Comparison of ENCODE assay signal across 8 cellular contexts in the genomic region with DNA sequence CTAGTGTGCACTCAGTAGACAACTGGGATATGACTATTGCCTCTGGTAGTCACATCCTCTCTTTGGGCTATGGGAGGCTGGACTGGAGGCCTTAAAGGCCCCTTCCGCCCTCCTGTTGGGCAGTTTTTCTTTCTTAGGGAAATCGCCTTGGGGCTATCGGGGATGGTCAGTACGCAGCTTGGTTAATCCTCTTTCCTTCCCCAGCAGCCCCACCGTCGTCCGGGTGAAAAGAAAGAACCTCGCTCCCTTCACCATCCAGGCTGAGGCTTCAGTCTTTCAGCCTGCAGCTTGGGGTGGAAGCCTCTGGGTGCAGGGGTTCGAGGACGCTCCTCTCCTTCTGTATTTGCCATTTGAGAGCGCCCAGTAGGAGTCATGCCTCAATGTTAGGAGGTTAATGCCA. TPM values are rescaled to one million over a fixed set of nuclear protein-coding genes. Genes with fewer than 3 reads are reported as not detected.
DNase-seq lines count a peak whose midpoint lies in the region; ATAC-seq, FAIRE-seq and TF ChIP-seq lines count a peak whose summit lies in the region.

No MANE protein-coding gene starts in this region.

- no peak for FAIRE-seq in astrocyte (lab: Jason Lieb, UNC)

- no peaks in the 10 kb centered on the region for H3K27me3 Mint-ChIP-seq in activated T-cell treated with anti-CD3 and anti-CD28 coated beads, Interleukin-2, amount 50 U/mL, for 72 hours (ENCODE audit: low read depth)
- H3K27me3 Mint-ChIP-seq in astrocyte (ENCODE audit: low read depth, unreplicated experiment) = peaks cover 22% of the 10 kb centered on the region

- no peaks in the 10 kb centered on the region for H3K36me3 ChIP-seq in astrocyte (ENCODE audit: insufficient read depth, low read length)
- H3K36me3 ChIP-seq in left lung = no peaks in the 10 kb centered on the region
- no peaks in the 10 kb centered on the region for H3K36me3 ChIP-seq in testis (ENCODE audit: low read depth, missing control alignments)

- H3K27ac ChIP-seq in astrocyte (ENCODE audit: low read depth, low read length) = no peak overlapping the region
- peak overlapping the region; percentile 76 to 84 for H3K27ac ChIP-seq in left lung
- peak overlapping the region in 1 of 2 donors; percentile 69 for H3K27ac ChIP-seq in testis

- H3K27me3 ChIP-seq in astrocyte (ENCODE audit: insufficient read depth, low read length) (peaks cover 2% of the 10 kb centered on the region), left lung (no peaks in the 10 kb centered on the region), testis (no peaks in the 10 kb centered on the region)

- TF ChIP-seq POLR2A in testis (IDR thresholded peaks at IDR 0.05) = no peak

- intact Hi-C loops in left lung (cut with DNase I) (no loop called here), testis (cut with DNase I; ENCODE audit: low total_unique reads) (no loop called here)

- H3K27ac Mint-ChIP-seq in activated T-cell treated with anti-CD3 and anti-CD28 coated beads, Interleukin-2, amount 50 U/mL, for 72 hours = peak overlapping the region; percentile 80
- H3K27ac Mint-ChIP-seq in astrocyte (ENCODE audit: unreplicated experiment) = peak overlapping the region; percentile 34

- H3K36me3 Mint-ChIP-seq in activated T-cell treated with anti-CD3 and anti-CD28 coated beads, Interleukin-2, amount 50 U/mL, for 72 hours (ENCODE audit: insufficient read depth in 2 of 2) = peaks cover 15 to 17% of the 10 kb centered on the region in 2 donors
- peaks cover 3% of the 10 kb centered on the region for H3K36me3 Mint-ChIP-seq in astrocyte (ENCODE audit: low read depth, unreplicated experiment)

- TF ChIP-seq CTCF in astrocyte (IDR thresholded peaks at IDR 0.05; ENCODE audit: insufficient read depth, low read depth, low read length) (no peak), left lung (IDR thresholded peaks at IDR 0.05) (no peak), testis (IDR thresholded peaks at IDR 0.05) (no peak)

- no peak for DNase-seq in activated T-cell treated with anti-CD3 and anti-CD28 coated beads, Interleukin-2, amount 50 U/mL, for 72 hours
- DNase-seq in activated T-cell treated with anti-CD3 and anti-CD28 coated beads, Interleukin-2, amount 50 U/mL, for 1 hour = no peak
- DNase-seq in astrocyte (ENCODE audit: low read depth) = no peak
- DNase-seq in left lung = no peak
- no peak for DNase-seq in testis
- no peak for DNase-seq in GM19238 (ENCODE audit: insufficient read length, low spot score)
- no peak for DNase-seq in T1000 (lab: John Stamatoyannopoulos, UW)

- ATAC-seq in activated T-cell treated with anti-CD3 and anti-CD28 coated beads, Interleukin-2, amount 50 U/mL, for 72 hours (replicated peaks in 1 of 2) = no peak
- ATAC-seq in left lung (no peak), HG03045 (IDR thresholded peaks at IDR 0.05; ENCODE audit: unreplicated experiment) (no peak)

- H3K4me3 ChIP-seq in astrocyte (ENCODE audit: insufficient read depth, low read depth, low read length) (peak overlapping the region; percentile 82), left lung (peak overlapping the region; percentile 88 to 96), testis (peak overlapping the region; percentile 61 to 77)

- peak overlapping the region; percentile 99 for H3K4me2 ChIP-seq in astrocyte (ENCODE audit: low read length)

- H4K20me1 ChIP-seq in astrocyte (ENCODE audit: insufficient read depth, low read length) = no peaks in the 10 kb centered on the region

- peak overlapping the region; percentile 94 for H2AFZ ChIP-seq in astrocyte (ENCODE audit: low read depth, low read length)

- H3K9ac ChIP-seq in astrocyte (ENCODE audit: low read length) = no peak overlapping the region

- no peaks in the 10 kb centered on the region for H3K9me3 Mint-ChIP-seq in activated T-cell treated with anti-CD3 and anti-CD28 coated beads, Interleukin-2, amount 50 U/mL, for 72 hours
- no peaks in the 10 kb centered on the region for H3K9me3 Mint-ChIP-seq in astrocyte (ENCODE audit: unreplicated experiment)

- WGBS in testis, 2 donors = 36 to 57% methylated on average over 11 of the region's 11 CpGs

- H3K4me3 Mint-ChIP-seq in activated T-cell treated with anti-CD3 and anti-CD28 coated beads, Interleukin-2, amount 50 U/mL, for 72 hours = peak overlapping the region; percentile 90 to 96
- H3K4me3 Mint-ChIP-seq in astrocyte (ENCODE audit: unreplicated experiment) = peak overlapping the region; percentile 92

- no peaks in the 10 kb centered on the region for H3K9me3 ChIP-seq in astrocyte (ENCODE audit: insufficient read depth, low read depth, low read length)
- H3K9me3 ChIP-seq in left lung = no peaks in the 10 kb centered on the region
- no peaks in the 10 kb centered on the region for H3K9me3 ChIP-seq in testis

- peaks cover 34% of the 10 kb centered on the region for H3K4me1 Mint-ChIP-seq in activated T-cell treated with anti-CD3 and anti-CD28 coated beads, Interleukin-2, amount 50 U/mL, for 72 hours (ENCODE audit: low read depth)
- H3K4me1 Mint-ChIP-seq in astrocyte (ENCODE audit: low read depth, unreplicated experiment) = peaks cover 2% of the 10 kb centered on the region

- H3K79me2 ChIP-seq in astrocyte (ENCODE audit: insufficient read depth, low read length) = no peaks in the 10 kb centered on the region

- H3K4me1 ChIP-seq in astrocyte (ENCODE audit: insufficient read depth, low read length) (peaks cover 12% of the 10 kb centered on the region), left lung (peaks cover 6 to 42% of the 10 kb centered on the region in 2 donors), testis (peaks cover 18% of the 10 kb centered on the region)

RNA-seq across cellular contexts. Expression of gene ST6GAL1, which starts 0.7 kb away (rescaled TPM):
- total RNA-seq in activated T-cell treated with anti-CD3 and anti-CD28 coated beads, Interleukin-2, amount 50 U/mL, for 72 hours = 100 to 1,000 TPM in 1 of 2 donors, 10 to 100 TPM in 1; 98.1 to 104 TPM
- total RNA-seq in astrocyte (15.8 and 19.3 TPM in 2 replicates), left lung (100 to 1,000 TPM in 1 of 2 donors, 10 to 100 TPM in 1; 49.9 to 132 TPM), testis (10 to 100 TPM; 16.9 to 26.3 TPM)
- polyA plus RNA-seq in testis (ENCODE audit: insufficient read depth, low read depth, low replicate concordance) = 12.8 TPM
